15 cellular contexts compared by ENCODE assay signal in genomic region chr2:545711-546650, GRCh38.
A peak's percentile ranks its signal among the peaks of the same experiment; 100 is the strongest.
DNase-seq lines count a peak whose midpoint lies in the region; ATAC-seq and TF ChIP-seq lines count a peak whose summit lies in the region.
"Had no signal": no experiment of that assay in that cellular context is flagged by ENCODE, and none has a peak within 500 bp of the region (broad histone marks: within the 10 kb centered on the region; RNA-seq: fewer than 3 reads in every experiment).

No MANE protein-coding gene starts in this region.

- intact Hi-C loops in thyroid gland (cut with DNase I): no loop called here

- no peak for TF ChIP-seq POLR2A in thyroid gland (IDR thresholded peaks at IDR 0.05)

- H3K9me2 ChIP-seq in SK-N-SH: no peaks in the 10 kb centered on the region

- TF ChIP-seq CTCF in SK-N-SH (IDR thresholded peaks at IDR 0.05): no peak
- no peak for TF ChIP-seq CTCF in thyroid gland (IDR thresholded peaks at IDR 0.05)

- ATAC-seq in SK-N-SH treated with all-trans-retinoic acid at 6 μM for 48 hours (no peak), memory B cell (ENCODE audit: low read depth) (no peak), GM21526 (IDR thresholded peaks at IDR 0.05; ENCODE audit: low FRiP score, unreplicated experiment) (no peak), GM18498 (IDR thresholded peaks at IDR 0.05; ENCODE audit: unreplicated experiment) (no peak)

- WGBS in SK-N-SH (ENCODE audit: low lambda C conversion rate): 39% methylated on average over 21 of the region's 24 CpGs
- WGBS in thyroid gland, 2 donors: 67 to 70% methylated on average over 22 to 24 of the region's 24 CpGs

- H3K36me3 Mint-ChIP-seq in memory B cell: no peaks in the 10 kb centered on the region
- H3K36me3 Mint-ChIP-seq: CD4-positive, alpha-beta memory T cell had no signal

- TF ChIP-seq RAD21 in SK-N-SH (IDR thresholded peaks at IDR 0.05; ENCODE audit: low read length): no peak

- POLR2A ChIA-PET in SK-N-SH (lab: Yijun Ruan, JAX): interaction anchor here (1.4 kb wide), 1 partner anchor 23 kb away, joined by 3 read pairs; no protein-coding TSS in a partner anchor

- no peaks in the 10 kb centered on the region for H3K79me2 ChIP-seq in SK-N-SH (ENCODE audit: insufficient read depth)

- H3K9me3 Mint-ChIP-seq in memory B cell: no peaks in the 10 kb centered on the region
- H3K9me3 Mint-ChIP-seq: H9 had no signal

- H3K36me3 ChIP-seq in SK-N-SH (replicated peaks in 1 of 2; ENCODE audit: control insufficient read depth in 1 of 2, insufficient read depth in 2 of 2, low read length in 1 of 2): no peaks in the 10 kb centered on the region
- no peaks in the 10 kb centered on the region for H3K36me3 ChIP-seq in H7 (replicated peaks; ENCODE audit: control insufficient read depth, insufficient read depth, low read length)
- H3K36me3 ChIP-seq in thyroid gland: no peaks in the 10 kb centered on the region
- H3K36me3 ChIP-seq: BE2C had no signal

- no peak overlapping the region for H2AFZ ChIP-seq in SK-N-SH (ENCODE audit: low read depth)

- H3K4me1 ChIP-seq in SK-N-SH (ENCODE audit: control insufficient read depth in 1 of 2, insufficient read depth in 2 of 2, low read depth in 1 of 2, low read length in 1 of 2): peaks cover 0 to 2% of the 10 kb centered on the region in 2 experiments; a peak in 1 of 4 replicates
- H3K4me1 ChIP-seq in thyroid gland: peaks cover 4 to 24% of the 10 kb centered on the region in 2 donors
- H3K4me1 ChIP-seq: BE2C had no signal

- H4K20me1 ChIP-seq in SK-N-SH (ENCODE audit: insufficient read depth): no peaks in the 10 kb centered on the region

- H3K9ac ChIP-seq in SK-N-SH: no peak overlapping the region
- H3K9ac ChIP-seq: KMS-11 had no signal

- H3K27me3 Mint-ChIP-seq in memory B cell: peaks cover 17% of the 10 kb centered on the region

- no peaks in the 10 kb centered on the region for H3F3A ChIP-seq in SK-N-SH (replicated peaks; ENCODE audit: insufficient read depth)

- H3K27me3 ChIP-seq in SK-N-SH (ENCODE audit: insufficient read depth) (no peaks in the 10 kb centered on the region), H7 (ENCODE audit: control insufficient read depth, insufficient read depth, low read length) (no peaks in the 10 kb centered on the region), thyroid gland (no peaks in the 10 kb centered on the region)
- H3K27me3 ChIP-seq: BE2C had no signal

- no peak overlapping the region for H3K4me3 ChIP-seq in SK-N-SH (ENCODE audit: low read depth in 2 of 2, low read length in 1 of 2)
- no peak overlapping the region for H3K4me3 ChIP-seq in H7 (ENCODE audit: insufficient read depth, low read depth, low read length)
- no peak overlapping the region for H3K4me3 ChIP-seq in thyroid gland (replicated peaks in 1 of 3)

- H3K9me3 ChIP-seq in SK-N-SH (no peaks in the 10 kb centered on the region; the same call in 1 of the 2 replicates), thyroid gland (no peaks in the 10 kb centered on the region)
- H3K9me3 ChIP-seq: BE2C had no signal

- TF ChIP-seq EP300 in SK-N-SH (IDR thresholded peaks at IDR 0.05; ENCODE audit: borderline replicate concordance in 1 of 2, low read depth in 1 of 2, low read length in 1 of 2): no peak

- no peak overlapping the region for H3K4me2 ChIP-seq in SK-N-SH
- H3K4me2 ChIP-seq: KMS-11 had no signal

- peak; percentile 36 for DNase-seq in SK-N-SH
- DNase-seq in H7: peak; percentile 30
- DNase-seq in memory B cell (ENCODE audit: low spot score in 2 of 2): no peak
- DNase-seq in thyroid gland: peak; percentile 79 to 92
- DNase-seq: BE2C; CD4-positive, alpha-beta memory T cell; DMS153; H9; MV-4-11; NCI-H1694 treated with DMSO at 0.1 percent for 48 hours; SHP77 treated with DMSO at 0.1 percent for 48 hours had no signal

- H3K4me3 Mint-ChIP-seq in memory B cell: no peak overlapping the region
- H3K4me3 Mint-ChIP-seq: CD4-positive, alpha-beta memory T cell; H9 had no signal

- H3K4me1 Mint-ChIP-seq in memory B cell: peaks cover 8% of the 10 kb centered on the region
- H3K4me1 Mint-ChIP-seq: CD4-positive, alpha-beta memory T cell had no signal

- H3K27ac ChIP-seq in SK-N-SH (ENCODE audit: low read depth in 2 of 2, low read length in 1 of 2) (no peak overlapping the region), thyroid gland (peak overlapping the region in 1 of 3 donors; percentile 48)
- H3K27ac ChIP-seq: KMS-11 had no signal

- CTCF ChIA-PET in SK-N-SH (lab: Yijun Ruan, JAX): interaction anchor here (1.0 to 3.3 kb wide), 5 partner anchors 16 to 92 kb away, joined by 3 to 16 read pairs (median 5); no protein-coding TSS in a partner anchor

- peak overlapping the region; percentile 9 for H3K27ac Mint-ChIP-seq in memory B cell
- H3K27ac Mint-ChIP-seq: CD4-positive, alpha-beta memory T cell; H9 had no signal

TF ChIP-seq in SK-N-SH, 30 proteins besides CTCF, POLR2A, EP300 and RAD21 (continues in another document):
- no peak for TF ChIP-seq RFX5 (IDR thresholded peaks at IDR 0.05; ENCODE audit: low read length)
- TF ChIP-seq RCOR1 (IDR thresholded peaks at IDR 0.05; ENCODE audit: low read length): no peak
- TF ChIP-seq GATA2 (CRISPR knock-in tag; IDR thresholded peaks at IDR 0.05): no peak
- no peak for TF ChIP-seq GABPA (IDR thresholded peaks at IDR 0.05; ENCODE audit: low read depth)
- no peak for TF ChIP-seq USF2 (IDR thresholded peaks at IDR 0.05; ENCODE audit: borderline replicate concordance, low read depth, low read length)
- no peak for TF ChIP-seq MAX (IDR thresholded peaks at IDR 0.05; ENCODE audit: low read depth)
- TF ChIP-seq TAF1 (IDR thresholded peaks at IDR 0.05; ENCODE audit: borderline replicate concordance, low read depth, low read length): no peak
- TF ChIP-seq FOXM1 (IDR thresholded peaks at IDR 0.05; ENCODE audit: low read depth): no peak
- no peak for TF ChIP-seq EZH2phosphoT487 (IDR thresholded peaks at IDR 0.05; ENCODE audit: borderline replicate concordance, low read depth)
- TF ChIP-seq TEAD4 (IDR thresholded peaks at IDR 0.05; ENCODE audit: borderline replicate concordance, insufficient read depth): no peak
- no peak for TF ChIP-seq NRF1 (IDR thresholded peaks at IDR 0.05; ENCODE audit: low read depth, low read length)
- TF ChIP-seq PBX3 (IDR thresholded peaks at IDR 0.05): no peak

TF ChIP-seq in SK-N-SH treated with all-trans-retinoic acid at 6 μM for 48 hours, 23 proteins besides CTCF, POLR2A, EP300 and RAD21:
- TF ChIP-seq POU6F1 (CRISPR knock-in tag; IDR thresholded peaks at IDR 0.05; ENCODE audit: borderline replicate concordance, low read depth) (no peak), BACH2 (CRISPR knock-in tag; IDR thresholded peaks at IDR 0.05; ENCODE audit: borderline replicate concordance) (no peak), ZC3H10 (CRISPR knock-in tag; IDR thresholded peaks at IDR 0.05) (no peak), CSRNP3 (CRISPR knock-in tag; IDR thresholded peaks at IDR 0.05) (no peak), GLIS3 (CRISPR knock-in tag; IDR thresholded peaks at IDR 0.05) (no peak), ZFP30 (CRISPR knock-in tag; IDR thresholded peaks at IDR 0.05) (no peak), CSDC2 (CRISPR knock-in tag; IDR thresholded peaks at IDR 0.05) (no peak), OSR1 (CRISPR knock-in tag; IDR thresholded peaks at IDR 0.05) (no peak), RARB (CRISPR knock-in tag; IDR thresholded peaks at IDR 0.05) (no peak), TCF4 (CRISPR knock-in tag; IDR thresholded peaks at IDR 0.05; ENCODE audit: borderline replicate concordance) (no peak), TOX (CRISPR knock-in tag; IDR thresholded peaks at IDR 0.05; ENCODE audit: borderline replicate concordance) (no peak)
TF ChIP-seq in SK-N-SH treated with all-trans-retinoic acid at 6 μM for 48 hours: peak in this region for 0.

Comparison
In these comparisons a context has a peak if more than half of its experiments do, and no peak if none do; other contexts are left out.
1. DNase-seq: peak in SK-N-SH (single experiment), H7 (single experiment) and thyroid gland (2 of 2); none in memory B cell (0 of 2).